8 cellular contexts compared by ENCODE assay signal in the genomic region with DNA sequence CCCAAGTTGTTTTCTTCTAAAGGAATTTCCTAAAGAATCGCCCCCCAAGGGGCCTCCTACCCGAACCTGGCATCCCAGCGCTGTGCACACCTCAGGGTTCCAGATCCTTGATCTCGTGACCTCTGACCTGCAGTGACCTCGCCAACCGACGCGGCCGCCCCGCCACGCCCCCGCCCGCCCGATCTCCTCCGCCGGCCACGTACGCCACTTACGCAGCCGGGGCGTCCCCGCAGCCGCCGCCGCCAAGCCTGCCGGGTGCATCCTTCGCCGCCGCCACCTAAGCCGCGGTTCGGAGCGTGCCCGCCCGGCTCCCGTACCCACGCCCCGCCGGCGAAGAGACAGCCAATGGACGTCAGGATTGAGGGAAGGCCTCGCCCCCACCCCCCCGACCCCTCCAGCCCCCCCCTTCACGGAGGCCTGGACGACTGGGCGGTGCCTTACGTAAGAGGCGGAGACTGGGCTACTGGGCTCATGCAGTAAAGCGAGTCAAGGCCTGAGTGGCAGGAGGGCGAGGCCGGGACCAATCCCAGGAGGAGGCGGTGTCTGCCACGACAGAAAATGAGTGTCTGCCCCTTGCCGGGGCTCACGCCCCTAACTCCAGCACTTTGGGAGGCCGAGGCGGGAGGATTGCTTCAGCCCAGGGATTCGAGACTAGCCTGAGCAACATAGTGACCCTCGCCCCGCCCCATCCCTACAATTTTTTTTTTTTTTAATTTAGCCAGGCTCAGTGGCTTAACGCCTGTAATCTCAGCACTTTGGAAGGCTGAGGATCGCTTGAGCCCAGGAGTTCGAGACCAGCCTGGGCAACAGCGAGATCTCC. TPM values are rescaled to one million over a fixed set of nuclear protein-coding genes. Genes with fewer than 3 reads are reported as not detected.
A peak's percentile ranks its signal among the peaks of the same experiment; 100 is the strongest.
DNase-seq lines count a peak whose midpoint lies in the region; ATAC-seq, FAIRE-seq and TF ChIP-seq lines count a peak whose summit lies in the region.

A gene with protein sequence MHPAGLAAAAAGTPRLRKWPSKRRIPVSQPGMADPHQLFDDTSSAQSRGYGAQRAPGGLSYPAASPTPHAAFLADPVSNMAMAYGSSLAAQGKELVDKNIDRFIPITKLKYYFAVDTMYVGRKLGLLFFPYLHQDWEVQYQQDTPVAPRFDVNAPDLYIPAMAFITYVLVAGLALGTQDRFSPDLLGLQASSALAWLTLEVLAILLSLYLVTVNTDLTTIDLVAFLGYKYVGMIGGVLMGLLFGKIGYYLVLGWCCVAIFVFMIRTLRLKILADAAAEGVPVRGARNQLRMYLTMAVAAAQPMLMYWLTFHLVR (minus strand): TSS at position 291 of the 820 bp plus-strand sequence. CDS start 30 bp downstream, at position 261.

- peaks cover 32% of the 10 kb centered on the region for H3K4me1 ChIP-seq in mammary epithelial cell (ENCODE audit: insufficient read depth, low read length)
- peaks cover 3 to 6% of the 10 kb centered on the region in 2 donors for H3K4me1 ChIP-seq in small intestine (ENCODE audit: control insufficient read depth in 2 of 2, insufficient read depth in 1 of 2, low read depth in 1 of 2, low read length in 1 of 2)

- CTCF ChIA-PET in mammary epithelial cell (lab: Charles Lee; ENCODE audit: low non-redundant PET): no interaction called here

- ATAC-seq in HG03175 (IDR thresholded peaks at IDR 0.05; ENCODE audit: unreplicated experiment): peak; percentile 88

- H3K4me3 ChIP-seq in WI38 (ENCODE audit: low read depth, low read length): peak within 1 kb of the TSS; percentile 86
- H3K4me3 ChIP-seq in mammary epithelial cell (replicated peaks in 1 of 3; ENCODE audit: insufficient read depth in 1 of 3, low read depth in 2 of 3, low read length in 3 of 3): peak within 1 kb of the TSS; percentile 47 to 63 (median 51)
- peak within 1 kb of the TSS; percentile 22 to 54 for H3K4me3 ChIP-seq in small intestine (ENCODE audit: low read depth in 1 of 2, low read length in 2 of 2)

- H4K20me1 ChIP-seq in mammary epithelial cell (ENCODE audit: insufficient read depth, low read length): no peaks in the 10 kb centered on the region

- TF ChIP-seq POLR2A in GM18951 (IDR thresholded peaks at IDR 0.05; ENCODE audit: extremely low read depth, insufficient read depth, insufficient read length): peak; percentile 47

- dilution Hi-C loops in mammary epithelial cell (cut with HindIII; ENCODE audit: low sequenced_read_pairs): loop anchor here (5.0 kb wide), 3 partner anchors 64 to 99 kb away; no protein-coding TSS in a partner anchor

- H3K27me3 ChIP-seq in mammary epithelial cell (ENCODE audit: insufficient read depth, low read length) (no peaks in the 10 kb centered on the region), small intestine (ENCODE audit: control insufficient read depth in 2 of 2, insufficient read depth in 2 of 2, low read length in 2 of 2) (no peaks in the 10 kb centered on the region)

- H3K79me2 ChIP-seq in mammary epithelial cell (ENCODE audit: insufficient read depth, low read length): peaks cover 29% of the 10 kb centered on the region

- peak within 1 kb of the TSS; percentile 51 for H3K9ac ChIP-seq in mammary epithelial cell (ENCODE audit: insufficient read depth, low read length)

- H3K27ac ChIP-seq in mammary epithelial cell (ENCODE audit: insufficient read depth, low read depth, low read length) (peak within 1 kb of the TSS; percentile 69), small intestine (ENCODE audit: low read depth in 1 of 2, low read length in 1 of 2) (peak within 1 kb of the TSS; percentile 57 to 94)

- no peak for FAIRE-seq in small intestine (lab: Jason Lieb, UNC)

- 4% methylated on average over 4 of the region's 64 CpGs for WGBS in mammary epithelial cell (ENCODE audit: low coverage, missing lambda C conversion rate)
- 0 to 1% (median 1%) methylated on average over 60 to 64 of the region's 64 CpGs for WGBS in small intestine, 3 donors

- H3K9me3 ChIP-seq in mammary epithelial cell (replicated peaks; ENCODE audit: insufficient read depth, low read length): no peaks in the 10 kb centered on the region
- no peaks in the 10 kb centered on the region for H3K9me3 ChIP-seq in small intestine (ENCODE audit: control insufficient read depth, low read depth)

- intact Hi-C loops in mammary epithelial cell (cut with micrococcal nuclease): no loop called here

- H3K36me3 ChIP-seq in mammary epithelial cell (ENCODE audit: insufficient read depth, low read length) (no peaks in the 10 kb centered on the region), small intestine (ENCODE audit: control insufficient read depth in 2 of 2, insufficient read depth in 2 of 2, low read length in 2 of 2) (no peaks in the 10 kb centered on the region)

- peak within 1 kb of the TSS; percentile 84 for H2AFZ ChIP-seq in mammary epithelial cell (ENCODE audit: low read depth, low read length)

- in situ Hi-C loops in GM18951 (cut with MboI; ENCODE audit: low sequenced_read_pairs, unreplicated experiment) (loop anchor here (10.0 kb wide), 1 partner anchor 421 kb away; no protein-coding TSS in a partner anchor), mammary epithelial cell (cut with MboI; ENCODE audit: low sequenced_read_pairs in 2 of 2) (no loop called here)

- peak within 1 kb of the TSS; percentile 97 for H3K4me2 ChIP-seq in mammary epithelial cell (ENCODE audit: insufficient read depth, low read depth, low read length)

- DNase-seq in AG08396 (ENCODE audit: low spot score) (peak; percentile 99), NCI-H2227 treated with DMSO at 0.1 percent for 48 hours (lab: John Stamatoyannopoulos, UW) (peak; percentile 100), mammary epithelial cell (peak; percentile 95), iPS-NIHi11 (ENCODE audit: low spot score) (peak; percentile 98), small intestine (peak; percentile 98)

- BruUV-seq in mammary epithelial cell (replicated peaks; lab: Mats Ljungman, UMichigan): no TSS peak

- TF ChIP-seq CTCF in WI38 (IDR thresholded peaks at IDR 0.05; ENCODE audit: low read depth, low read length) (no peak), mammary epithelial cell (conservative IDR thresholded peaks at IDR 0.05 in 1 of 2, IDR thresholded peaks at IDR 0.05 in 1 of 2; ENCODE audit: extremely low read depth in 1 of 2, insufficient read depth in 1 of 2, low read depth in 1 of 2, low read length in 2 of 2) (no peak)

RNA-seq across cellular contexts. Expression of the gene that starts here (rescaled TPM):
- total RNA-seq in mammary epithelial cell: 10 to 100 TPM; 43.8 to 74.7 TPM
- polyA plus RNA-seq in mammary epithelial cell (44.8 TPM), small intestine (10 to 100 TPM; 13.0 to 73.1 (median 15.4) TPM)
- 20.7 TPM for polyA minus RNA-seq in mammary epithelial cell

Comparison
In these comparisons a context has a peak if more than half of its experiments do, and no peak if none do; other contexts are left out.
1. Peak in every context shown above with its lines: DNase-seq, ATAC-seq, H3K4me3 ChIP-seq and H3K27ac ChIP-seq.